Comparison of ENCODE assay signal across 22 cellular contexts in the genomic region with DNA sequence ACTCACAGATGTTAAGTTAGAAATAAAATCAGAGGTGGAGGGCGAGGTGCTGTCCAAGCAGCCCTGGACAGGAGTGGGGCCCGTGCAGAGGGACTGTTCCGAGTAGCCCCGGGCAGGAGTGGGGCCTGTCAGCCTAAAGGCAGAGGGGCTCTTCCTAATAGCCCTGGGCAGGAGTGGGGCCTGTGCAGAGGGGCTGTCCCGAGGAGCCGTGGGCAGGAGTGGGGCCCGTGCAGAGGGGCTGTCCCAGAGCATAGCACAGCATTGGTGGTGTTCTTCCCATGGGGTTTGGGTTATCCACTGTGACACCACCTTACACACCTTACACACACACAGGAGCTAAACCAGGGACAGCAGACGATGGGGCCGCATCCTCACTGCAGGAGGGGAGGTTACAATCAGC. TPM values are rescaled to one million over a fixed set of nuclear protein-coding genes. Genes with fewer than 3 reads are reported as not detected.
"Had no signal": no experiment of that assay in that cellular context is flagged by ENCODE, and none has a peak within 500 bp of the region (broad histone marks: within the 10 kb centered on the region; RNA-seq: fewer than 3 reads in every experiment).

No MANE protein-coding gene starts in this region.

- H3K9me3 ChIP-seq: MG63, SJSA1 had no signal

- H3K27ac ChIP-seq: SJSA1, SK-N-MC had no signal

- H3K4me3 ChIP-seq: MG63, SJSA1, SK-N-MC had no signal

- DNase-seq: Karpas-422, KG1, MG63, NCI-H1092, NCI-H1105 treated with DMSO at 0.1 percent for 48 hours, NCI-H1417 treated with DMSO at 0.1 percent for 48 hours, NCI-H187, NCI-H2029, NCI-H2081 treated with DMSO at 0.1 percent for 48 hours, NCI-H2171, NCI-H226, NCI-H446, NCI-H510A, NCI-H524 treated with DMSO at 0.1 percent for 48 hours, NCI-H69, NCI-H774, Right ventricle myocardium superior, SIG-M5 had no signal

- H3K27me3 ChIP-seq: MG63, SJSA1 had no signal

- H3K36me3 ChIP-seq: MG63 had no signal

- H3K4me1 ChIP-seq: SJSA1 had no signal

RNA-seq across cellular contexts. Expression of gene AATK, which starts 46.3 kb away (rescaled TPM):
- total RNA-seq: RPMI7951 had no signal

RNA-seq across cellular contexts. Expression of gene PVALEF, which starts 47.1 kb away (rescaled TPM):
- total RNA-seq: HT-29, Right ventricle myocardium superior, RPMI7951, SJSA1 had no signal
